1 cellular context compared by ENCODE assay signal in genomic region chr7:1454471-1455065, GRCh38.
TF ChIP-seq lines count a peak whose summit lies in the region.

No MANE protein-coding gene starts in this region.

TF ChIP-seq in HepG2, 621 proteins besides CTCF, POLR2A, EP300 and RAD21:
- peak; percentile 41; the same call in 1 of the 2 replicates for TF ChIP-seq ZNF687 (CRISPR knock-in tag; IDR thresholded peaks at IDR 0.05)
- no peak for TF ChIP-seq LCORL (IDR thresholded peaks at IDR 0.05)
- 0 out of 2 replicates have a peak, but pooled peaks have one; percentile 16 for TF ChIP-seq LCORL (CRISPR knock-in tag; IDR thresholded peaks at IDR 0.05)
- 0 out of 2 replicates have a peak, but pooled peaks have one; percentile 49 for TF ChIP-seq PATZ1 (CRISPR knock-in tag; IDR thresholded peaks at IDR 0.05)
- no peak for TF ChIP-seq SP140L (CRISPR knock-in tag; IDR thresholded peaks at IDR 0.05; ENCODE audit: borderline replicate concordance)
- TF ChIP-seq HCFC1 (IDR thresholded peaks at IDR 0.05; ENCODE audit: low read depth, low read length), result no peak
- TF ChIP-seq ZBTB38 (CRISPR knock-in tag; IDR thresholded peaks at IDR 0.05), result peak; percentile 83
- peak; percentile 39; the same call in 1 of the 2 replicates for TF ChIP-seq MYC (CRISPR knock-in tag; IDR thresholded peaks at IDR 0.05; ENCODE audit: borderline replicate concordance)
- TF ChIP-seq SP4 (CRISPR knock-in tag; IDR thresholded peaks at IDR 0.05), result no peak
- no peak for TF ChIP-seq NCOR1 (IDR thresholded peaks at IDR 0.05; ENCODE audit: borderline replicate concordance, low read length)
- no peak for TF ChIP-seq ATRX (CRISPR knock-in tag; IDR thresholded peaks at IDR 0.05; ENCODE audit: borderline replicate concordance)
- 0 out of 2 replicates have a peak, but pooled peaks have one; percentile 19 for TF ChIP-seq ZFP91 (CRISPR knock-in tag; IDR thresholded peaks at IDR 0.05; ENCODE audit: borderline replicate concordance)
